In the genomic region with DNA sequence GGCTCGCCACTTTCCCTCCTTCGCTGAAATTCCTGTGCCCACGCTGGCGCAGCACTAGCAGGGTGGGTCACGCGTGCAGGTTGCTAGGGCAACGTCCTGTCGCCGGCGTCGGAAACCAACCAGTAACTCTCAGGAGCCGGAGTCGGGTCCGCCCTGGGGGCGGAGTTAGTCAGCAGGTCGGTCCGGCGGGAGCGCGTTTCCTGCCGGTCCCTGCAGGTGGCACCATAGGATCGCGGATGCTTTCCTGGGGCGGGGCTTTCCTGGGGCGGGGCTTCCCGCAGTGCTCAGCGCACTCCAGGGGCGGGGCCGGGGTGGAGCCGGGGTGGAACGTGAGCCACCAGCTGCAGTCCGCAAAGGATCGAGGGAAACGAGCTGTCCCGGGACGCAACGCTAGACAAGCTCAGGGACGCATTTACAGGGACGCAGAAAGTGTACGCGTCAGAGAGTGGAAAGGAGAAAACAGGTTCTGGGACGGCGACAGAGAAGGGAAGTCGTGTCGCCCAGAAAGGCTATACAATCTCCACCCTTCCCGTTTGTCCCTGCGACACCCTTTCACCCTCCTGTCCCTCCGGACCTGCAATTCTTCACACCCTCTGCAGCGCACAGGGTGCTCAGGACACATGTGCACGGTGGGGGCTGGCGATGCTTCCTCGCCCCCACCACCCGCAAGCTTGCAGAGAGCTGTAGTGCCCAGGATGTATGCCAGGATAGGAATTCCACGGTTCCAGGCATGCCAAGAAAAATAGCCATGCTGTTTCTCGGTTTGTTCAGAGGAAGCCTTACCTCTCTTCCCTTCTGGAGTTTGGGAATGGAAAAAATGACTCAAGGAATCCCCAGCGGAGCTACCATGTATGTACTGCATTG, we compare ENCODE assay signal across 8 cellular contexts. TPM values are rescaled to one million over a fixed set of nuclear protein-coding genes. Genes with fewer than 3 reads are reported as not detected.
DNase-seq lines count a peak whose midpoint lies in the region; ATAC-seq, FAIRE-seq and TF ChIP-seq lines count a peak whose summit lies in the region.

No MANE protein-coding gene starts in this region.

- intact Hi-C loops in activated naive CD4-positive, alpha-beta T cell treated with anti-CD3 and anti-CD28 coated beads for 36 hours (cut with micrococcal nuclease): loop anchor here (1.0 to 10.0 kb wide), 8 partner anchors 23 to 594 kb away; partner anchors contain the start of genes CBX1, CDK5RAP3 and NFE2L1

- H3K9me3 ChIP-seq in neutrophil: no peaks in the 10 kb centered on the region
- no peaks in the 10 kb centered on the region for H3K9me3 ChIP-seq in subcutaneous abdominal adipose tissue (ENCODE audit: control insufficient read depth in 5 of 5, low read length in 5 of 5)

- FAIRE-seq in frontal cortex (lab: Jason Lieb, UNC): no peak

- H3K27ac Mint-ChIP-seq in activated naive CD4-positive, alpha-beta T cell treated with anti-CD3 and anti-CD28 coated beads for 36 hours: no peak overlapping the region

- peak overlapping the region; percentile 40 for H3K27ac ChIP-seq in neutrophil
- H3K27ac ChIP-seq in subcutaneous abdominal adipose tissue (ENCODE audit: low read depth, low read length): peak overlapping the region; percentile 85

- H3K9ac ChIP-seq in subcutaneous abdominal adipose tissue (ENCODE audit: low read length in 5 of 5): peak overlapping the region in 4 of 5 donors; percentile 38 to 79 (median 46)

- H3K4me1 ChIP-seq in neutrophil (ENCODE audit: control insufficient read depth in 1 of 2, insufficient read depth in 1 of 2, low read depth in 1 of 2, low read length in 1 of 2) (peaks cover 43 to 55% of the 10 kb centered on the region in 2 experiments), subcutaneous abdominal adipose tissue (ENCODE audit: control insufficient read depth in 5 of 5, insufficient read depth in 5 of 5, low read length in 5 of 5) (peaks cover 13 to 39% (median 36%) of the 10 kb centered on the region in 5 donors)

- H3K4me3 ChIP-seq in NB4 (ENCODE audit: low read depth, low read length): peak overlapping the region; percentile 61
- H3K4me3 ChIP-seq in neutrophil (ENCODE audit: low read depth in 1 of 2, low read length in 1 of 2): peak overlapping the region; percentile 65 to 74
- H3K4me3 ChIP-seq in subcutaneous abdominal adipose tissue (ENCODE audit: low read depth in 1 of 5, low read length in 5 of 5): peak overlapping the region; percentile 69 to 94 (median 79)

- H3K27me3 ChIP-seq in neutrophil: peaks cover 77% of the 10 kb centered on the region
- no peaks in the 10 kb centered on the region for H3K27me3 ChIP-seq in subcutaneous abdominal adipose tissue (ENCODE audit: control insufficient read depth in 5 of 5, insufficient read depth in 4 of 5, low read length in 5 of 5)

- peaks cover 19% of the 10 kb centered on the region for H3K27me3 Mint-ChIP-seq in activated naive CD4-positive, alpha-beta T cell treated with anti-CD3 and anti-CD28 coated beads for 36 hours (ENCODE audit: low read depth)

- TF ChIP-seq POLR2A in NB4 (IDR thresholded peaks at IDR 0.05; ENCODE audit: extremely low read depth, insufficient read length): no peak

- H3K4me3 Mint-ChIP-seq in activated naive CD4-positive, alpha-beta T cell treated with anti-CD3 and anti-CD28 coated beads for 36 hours: peak overlapping the region; percentile 81

- peak; percentile 95 for DNase-seq in GM03348 (ENCODE audit: low spot score)
- DNase-seq in NB4 (ENCODE audit: low read depth): peak; percentile 95
- peak; percentile 97 for DNase-seq in SK-MEL-5 (ENCODE audit: low read depth, low spot score)
- DNase-seq in activated naive CD4-positive, alpha-beta T cell treated with anti-CD3 and anti-CD28 coated beads for 36 hours: peak; percentile 98
- peak; percentile 93 to 96 for DNase-seq in frontal cortex (ENCODE audit: low spot score in 2 of 2)

- H3K36me3 ChIP-seq in neutrophil (no peaks in the 10 kb centered on the region), subcutaneous abdominal adipose tissue (ENCODE audit: control insufficient read depth in 5 of 5, insufficient read depth in 5 of 5, low read length in 5 of 5) (no peaks in the 10 kb centered on the region)

- TF ChIP-seq CTCF in NB4 (IDR thresholded peaks at IDR 0.05; ENCODE audit: low read depth, low read length): peak; percentile 60
- TF ChIP-seq CTCF in neutrophil (IDR thresholded peaks at IDR 0.05): peak; percentile 100

- H3K9me3 Mint-ChIP-seq in activated naive CD4-positive, alpha-beta T cell treated with anti-CD3 and anti-CD28 coated beads for 36 hours: no peaks in the 10 kb centered on the region

- H3K36me3 Mint-ChIP-seq in activated naive CD4-positive, alpha-beta T cell treated with anti-CD3 and anti-CD28 coated beads for 36 hours (ENCODE audit: low read depth): no peaks in the 10 kb centered on the region

- H3K4me1 Mint-ChIP-seq in activated naive CD4-positive, alpha-beta T cell treated with anti-CD3 and anti-CD28 coated beads for 36 hours (ENCODE audit: low read depth): peaks cover 23% of the 10 kb centered on the region

- CTCF ChIA-PET in activated naive CD4-positive, alpha-beta T cell treated with anti-CD3 and anti-CD28 coated beads for 36 hours (lab: Charles Lee): interaction anchor here (0.6 to 4.6 kb wide), 33 partner anchors 10 to 568 kb away, joined by 3 to 67 read pairs (median 5); partner anchors contain the start of genes COPZ2, HOXB5 and NFE2L1

- in situ Hi-C loops in SK-MEL-5 (cut with HindIII; ENCODE audit: low pct_unique_long_range_greater_than_20kb, low sequenced_read_pairs): no loop called here

- ATAC-seq in HG02571 (IDR thresholded peaks at IDR 0.05; ENCODE audit: unreplicated experiment): peak; percentile 71

RNA-seq across cellular contexts. Expression of gene COPZ2, which starts 12.3 kb away (rescaled TPM):
- 9.3 and 10.2 TPM in 2 replicates for total RNA-seq in SK-MEL-5 (2014; rRNA removed; shearing (Covaris generic))
- polyA plus RNA-seq in SK-MEL-5 (2015; cell fraction: cytosol; rRNA removed): 8.4 and 9.6 TPM in 2 replicates
- polyA plus RNA-seq in SK-MEL-5 (2015; cell fraction: nucleus; rRNA removed): 6.3 and 20.2 TPM in 2 replicates
- total RNA-seq in activated naive CD4-positive, alpha-beta T cell treated with anti-CD3 and anti-CD28 coated beads for 36 hours: 1 to 10 TPM; 2.4 to 3.3 TPM
- 3.3 TPM for total RNA-seq in frontal cortex

RNA-seq across cellular contexts. Expression of gene NFE2L1, which starts 22.9 kb away (rescaled TPM):
- 32.6 and 35.4 TPM in 2 replicates for total RNA-seq in SK-MEL-5 (2014; rRNA removed; shearing (Covaris generic))
- 185 and 219 TPM in 2 replicates for polyA plus RNA-seq in SK-MEL-5 (2015; cell fraction: cytosol; rRNA removed)
- 61.3 and 71.3 TPM in 2 replicates for polyA plus RNA-seq in SK-MEL-5 (2015; cell fraction: nucleus; rRNA removed)
- total RNA-seq in activated naive CD4-positive, alpha-beta T cell treated with anti-CD3 and anti-CD28 coated beads for 36 hours: 100 to 1,000 TPM in 1 of 2 experiments, 10 to 100 TPM in 1; 95.2 to 102 TPM
- 22.4 TPM for total RNA-seq in frontal cortex

RNA-seq across cellular contexts. Expression of gene CDK5RAP3, which starts 54.4 kb away (rescaled TPM):
- 39.3 and 46.2 TPM in 2 replicates for total RNA-seq in SK-MEL-5 (2014; rRNA removed; shearing (Covaris generic))
- polyA plus RNA-seq in SK-MEL-5 (2015; cell fraction: cytosol; rRNA removed): 23.9 and 26.8 TPM in 2 replicates
- 1,929 and 2,020 TPM in 2 replicates for polyA plus RNA-seq in SK-MEL-5 (2015; cell fraction: nucleus; rRNA removed)
- 100 to 1,000 TPM; 174 to 175 TPM for total RNA-seq in activated naive CD4-positive, alpha-beta T cell treated with anti-CD3 and anti-CD28 coated beads for 36 hours
- total RNA-seq in frontal cortex: 53.8 TPM

Comparison
In these comparisons a context has a peak if more than half of its experiments do, and no peak if none do; other contexts are left out.
1. Peak in every context shown above with its lines: DNase-seq, ATAC-seq, H3K4me3 ChIP-seq and H3K27ac ChIP-seq.